In genomic region chr3:58008140-58009025, GRCh38 we compare ENCODE assay signal across 1 cellular context.
TF ChIP-seq lines count a peak whose summit lies in the region.

A gene with protein sequence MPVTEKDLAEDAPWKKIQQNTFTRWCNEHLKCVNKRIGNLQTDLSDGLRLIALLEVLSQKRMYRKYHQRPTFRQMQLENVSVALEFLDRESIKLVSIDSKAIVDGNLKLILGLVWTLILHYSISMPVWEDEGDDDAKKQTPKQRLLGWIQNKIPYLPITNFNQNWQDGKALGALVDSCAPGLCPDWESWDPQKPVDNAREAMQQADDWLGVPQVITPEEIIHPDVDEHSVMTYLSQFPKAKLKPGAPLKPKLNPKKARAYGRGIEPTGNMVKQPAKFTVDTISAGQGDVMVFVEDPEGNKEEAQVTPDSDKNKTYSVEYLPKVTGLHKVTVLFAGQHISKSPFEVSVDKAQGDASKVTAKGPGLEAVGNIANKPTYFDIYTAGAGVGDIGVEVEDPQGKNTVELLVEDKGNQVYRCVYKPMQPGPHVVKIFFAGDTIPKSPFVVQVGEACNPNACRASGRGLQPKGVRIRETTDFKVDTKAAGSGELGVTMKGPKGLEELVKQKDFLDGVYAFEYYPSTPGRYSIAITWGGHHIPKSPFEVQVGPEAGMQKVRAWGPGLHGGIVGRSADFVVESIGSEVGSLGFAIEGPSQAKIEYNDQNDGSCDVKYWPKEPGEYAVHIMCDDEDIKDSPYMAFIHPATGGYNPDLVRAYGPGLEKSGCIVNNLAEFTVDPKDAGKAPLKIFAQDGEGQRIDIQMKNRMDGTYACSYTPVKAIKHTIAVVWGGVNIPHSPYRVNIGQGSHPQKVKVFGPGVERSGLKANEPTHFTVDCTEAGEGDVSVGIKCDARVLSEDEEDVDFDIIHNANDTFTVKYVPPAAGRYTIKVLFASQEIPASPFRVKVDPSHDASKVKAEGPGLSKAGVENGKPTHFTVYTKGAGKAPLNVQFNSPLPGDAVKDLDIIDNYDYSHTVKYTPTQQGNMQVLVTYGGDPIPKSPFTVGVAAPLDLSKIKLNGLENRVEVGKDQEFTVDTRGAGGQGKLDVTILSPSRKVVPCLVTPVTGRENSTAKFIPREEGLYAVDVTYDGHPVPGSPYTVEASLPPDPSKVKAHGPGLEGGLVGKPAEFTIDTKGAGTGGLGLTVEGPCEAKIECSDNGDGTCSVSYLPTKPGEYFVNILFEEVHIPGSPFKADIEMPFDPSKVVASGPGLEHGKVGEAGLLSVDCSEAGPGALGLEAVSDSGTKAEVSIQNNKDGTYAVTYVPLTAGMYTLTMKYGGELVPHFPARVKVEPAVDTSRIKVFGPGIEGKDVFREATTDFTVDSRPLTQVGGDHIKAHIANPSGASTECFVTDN (N-terminal part only) (plus strand): TSS chr3:58008422. CDS start chr3:58008565, 143 bp downstream.

TF ChIP-seq in HepG2, 621 proteins besides CTCF, POLR2A, EP300 and RAD21 (continued from another document and continues in another):
- no peak for TF ChIP-seq AKNA (CRISPR knock-in tag; IDR thresholded peaks at IDR 0.05; ENCODE audit: borderline replicate concordance)
- TF ChIP-seq TAF15 (IDR thresholded peaks at IDR 0.05; ENCODE audit: low read depth, low read length, poor library complexity, severe bottlenecking) = no peak
- no peak for TF ChIP-seq ETV5 (CRISPR knock-in tag; IDR thresholded peaks at IDR 0.05; ENCODE audit: borderline replicate concordance)
- peak; percentile 78; the same call in 1 of the 2 replicates for TF ChIP-seq ZSCAN21 (CRISPR knock-in tag; IDR thresholded peaks at IDR 0.05; ENCODE audit: borderline replicate concordance)
- TF ChIP-seq ZNF350 (CRISPR knock-in tag; IDR thresholded peaks at IDR 0.05; ENCODE audit: borderline replicate concordance, low read depth) = no peak
- TF ChIP-seq, protein P1, sequence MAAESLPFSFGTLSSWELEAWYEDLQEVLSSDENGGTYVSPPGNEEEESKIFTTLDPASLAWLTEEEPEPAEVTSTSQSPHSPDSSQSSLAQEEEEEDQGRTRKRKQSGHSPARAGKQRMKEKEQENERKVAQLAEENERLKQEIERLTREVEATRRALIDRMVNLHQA (CRISPR knock-in tag; IDR thresholded peaks at IDR 0.05) = no peak
- TF ChIP-seq SALL1 (CRISPR knock-in tag; IDR thresholded peaks at IDR 0.05) = peak; percentile 94
- TF ChIP-seq SRF (IDR thresholded peaks at IDR 0.05; ENCODE audit: low read depth, low read length) = no peak
- no peak for TF ChIP-seq SOX5 (CRISPR knock-in tag; IDR thresholded peaks at IDR 0.05; ENCODE audit: borderline replicate concordance)
- no peak for TF ChIP-seq ZNF614 (CRISPR knock-in tag; IDR thresholded peaks at IDR 0.05; ENCODE audit: borderline replicate concordance)
- TF ChIP-seq HMG20B (CRISPR knock-in tag; conservative IDR thresholded peaks at IDR 0.05) = no peak
- no peak for TF ChIP-seq RELA (CRISPR knock-in tag; IDR thresholded peaks at IDR 0.05)
- peak; percentile 75; the same call in 1 of the 2 replicates for TF ChIP-seq CREB3 (CRISPR knock-in tag; IDR thresholded peaks at IDR 0.05)
- TF ChIP-seq ZFP36L2 (CRISPR knock-in tag; IDR thresholded peaks at IDR 0.05) = no peak
- 0 out of 2 replicates have a peak, but pooled peaks have one; percentile 35 for TF ChIP-seq ZNF431 (CRISPR knock-in tag; IDR thresholded peaks at IDR 0.05; ENCODE audit: borderline replicate concordance, low read depth)
- TF ChIP-seq ZNF556 (CRISPR knock-in tag; IDR thresholded peaks at IDR 0.05; ENCODE audit: borderline replicate concordance) = no peak
- TF ChIP-seq KDM6A (CRISPR knock-in tag; IDR thresholded peaks at IDR 0.05; ENCODE audit: low read depth) = no peak
- no peak for TF ChIP-seq ADNP (CRISPR knock-in tag; IDR thresholded peaks at IDR 0.05)
- no peak for TF ChIP-seq NBN (conservative IDR thresholded peaks at IDR 0.05)
- no peak for TF ChIP-seq TSC22D2 (CRISPR knock-in tag; IDR thresholded peaks at IDR 0.05; ENCODE audit: borderline replicate concordance)
- peak; percentile 98 for TF ChIP-seq ZKSCAN8 (CRISPR knock-in tag; IDR thresholded peaks at IDR 0.05; ENCODE audit: borderline replicate concordance)
- TF ChIP-seq NFAT5 (CRISPR knock-in tag; IDR thresholded peaks at IDR 0.05) = peak; percentile 57; the same call in 1 of the 2 replicates
- no peak for TF ChIP-seq ATF1 (CRISPR knock-in tag; IDR thresholded peaks at IDR 0.05)
- peak; percentile 59 for TF ChIP-seq AGO2 (optimal IDR thresholded peaks at IDR 0.05; ENCODE audit: low read depth, low read length)
- TF ChIP-seq BRD4 (CRISPR knock-in tag; IDR thresholded peaks at IDR 0.05) = peak; percentile 91
- TF ChIP-seq ARNTL (CRISPR knock-in tag; IDR thresholded peaks at IDR 0.05) = no peak
- TF ChIP-seq YY1 (IDR thresholded peaks at IDR 0.05; ENCODE audit: insufficient read depth, insufficient replicate concordance, low read depth, low read length) = peak; percentile 57
- peak; percentile 6; the same call in 1 of the 2 replicates for TF ChIP-seq FOSL2 (CRISPR knock-in tag; IDR thresholded peaks at IDR 0.05)
- peak; percentile 53; the same call in 1 of the 2 replicates for TF ChIP-seq CBFB (CRISPR knock-in tag; IDR thresholded peaks at IDR 0.05)
- no peak for TF ChIP-seq SIN3A (IDR thresholded peaks at IDR 0.05; ENCODE audit: borderline replicate concordance, low read depth, low read length)
- TF ChIP-seq, protein P2, sequence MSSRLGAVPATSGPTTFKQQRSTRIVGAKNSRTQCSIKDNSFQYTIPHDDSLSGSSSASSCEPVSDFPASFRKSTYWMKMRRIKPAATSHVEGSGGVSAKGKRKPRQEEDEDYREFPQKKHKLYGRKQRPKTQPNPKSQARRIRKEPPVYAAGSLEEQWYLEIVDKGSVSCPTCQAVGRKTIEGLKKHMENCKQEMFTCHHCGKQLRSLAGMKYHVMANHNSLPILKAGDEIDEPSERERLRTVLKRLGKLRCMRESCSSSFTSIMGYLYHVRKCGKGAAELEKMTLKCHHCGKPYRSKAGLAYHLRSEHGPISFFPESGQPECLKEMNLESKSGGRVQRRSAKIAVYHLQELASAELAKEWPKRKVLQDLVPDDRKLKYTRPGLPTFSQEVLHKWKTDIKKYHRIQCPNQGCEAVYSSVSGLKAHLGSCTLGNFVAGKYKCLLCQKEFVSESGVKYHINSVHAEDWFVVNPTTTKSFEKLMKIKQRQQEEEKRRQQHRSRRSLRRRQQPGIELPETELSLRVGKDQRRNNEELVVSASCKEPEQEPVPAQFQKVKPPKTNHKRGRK (CRISPR knock-in tag; IDR thresholded peaks at IDR 0.05) = 0 out of 2 replicates have a peak, but pooled peaks have one; percentile 59
- TF ChIP-seq ZNF550 (CRISPR knock-in tag; IDR thresholded peaks at IDR 0.05; ENCODE audit: borderline replicate concordance) = no peak
- TF ChIP-seq, protein P3, sequence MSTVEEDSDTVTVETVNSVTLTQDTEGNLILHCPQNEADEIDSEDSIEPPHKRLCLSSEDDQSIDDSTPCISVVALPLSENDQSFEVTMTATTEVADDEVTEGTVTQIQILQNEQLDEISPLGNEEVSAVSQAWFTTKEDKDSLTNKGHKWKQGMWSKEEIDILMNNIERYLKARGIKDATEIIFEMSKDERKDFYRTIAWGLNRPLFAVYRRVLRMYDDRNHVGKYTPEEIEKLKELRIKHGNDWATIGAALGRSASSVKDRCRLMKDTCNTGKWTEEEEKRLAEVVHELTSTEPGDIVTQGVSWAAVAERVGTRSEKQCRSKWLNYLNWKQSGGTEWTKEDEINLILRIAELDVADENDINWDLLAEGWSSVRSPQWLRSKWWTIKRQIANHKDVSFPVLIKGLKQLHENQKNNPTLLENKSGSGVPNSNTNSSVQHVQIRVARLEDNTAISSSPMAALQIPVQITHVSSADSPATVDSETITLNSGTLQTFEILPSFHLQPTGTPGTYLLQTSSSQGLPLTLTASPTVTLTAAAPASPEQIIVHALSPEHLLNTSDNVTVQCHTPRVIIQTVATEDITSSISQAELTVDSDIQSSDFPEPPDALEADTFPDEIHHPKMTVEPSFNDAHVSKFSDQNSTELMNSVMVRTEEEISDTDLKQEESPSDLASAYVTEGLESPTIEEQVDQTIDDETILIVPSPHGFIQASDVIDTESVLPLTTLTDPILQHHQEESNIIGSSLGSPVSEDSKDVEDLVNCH (CRISPR knock-in tag; IDR thresholded peaks at IDR 0.05) = no peak
- TF ChIP-seq NFE2 (CRISPR knock-in tag; IDR thresholded peaks at IDR 0.05) = no peak
- TF ChIP-seq ZNF207 (IDR thresholded peaks at IDR 0.05; ENCODE audit: borderline replicate concordance) = no peak
- TF ChIP-seq, protein P4, sequence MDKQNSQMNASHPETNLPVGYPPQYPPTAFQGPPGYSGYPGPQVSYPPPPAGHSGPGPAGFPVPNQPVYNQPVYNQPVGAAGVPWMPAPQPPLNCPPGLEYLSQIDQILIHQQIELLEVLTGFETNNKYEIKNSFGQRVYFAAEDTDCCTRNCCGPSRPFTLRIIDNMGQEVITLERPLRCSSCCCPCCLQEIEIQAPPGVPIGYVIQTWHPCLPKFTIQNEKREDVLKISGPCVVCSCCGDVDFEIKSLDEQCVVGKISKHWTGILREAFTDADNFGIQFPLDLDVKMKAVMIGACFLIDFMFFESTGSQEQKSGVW (CRISPR knock-in tag; IDR thresholded peaks at IDR 0.05; ENCODE audit: borderline replicate concordance) = no peak
- peak; percentile 54; the same call in 1 of the 2 replicates for TF ChIP-seq GFI1 (CRISPR knock-in tag; IDR thresholded peaks at IDR 0.05; ENCODE audit: borderline replicate concordance)
- TF ChIP-seq ZNF784 (CRISPR knock-in tag; IDR thresholded peaks at IDR 0.05; ENCODE audit: borderline replicate concordance) = no peak
